22 cellular contexts compared by ENCODE assay signal in genomic region chr2:14297340-14297739, GRCh38.
DNase-seq lines count a peak whose midpoint lies in the region; ATAC-seq and TF ChIP-seq lines count a peak whose summit lies in the region.
"Had no signal": no experiment of that assay in that cellular context is flagged by ENCODE, and none has a peak within 500 bp of the region (broad histone marks: within the 10 kb centered on the region; RNA-seq: fewer than 3 reads in every experiment).

No MANE protein-coding gene starts in this region.

- H3K4me3 ChIP-seq in PC-3 (ENCODE audit: low read length) (no peak overlapping the region), esophagus squamous epithelium (no peak overlapping the region), WERI-Rb-1 (ENCODE audit: low read depth, low read length) (no peak overlapping the region)
- H3K4me3 ChIP-seq: lower lobe of right lung, transverse colon had no signal

- H3K4me1 ChIP-seq in PC-3 (ENCODE audit: insufficient read depth, low read length) (0 out of 2 replicates have a peak, but pooled peaks cover 6% of the 10 kb centered on the region), esophagus squamous epithelium (peaks cover 0 to 35% (median 0%) of the 10 kb centered on the region in 3 donors)
- H3K4me1 ChIP-seq: lower lobe of right lung had no signal

- no peak overlapping the region for H3K4me3 Mint-ChIP-seq in immature natural killer cell
- H3K4me3 Mint-ChIP-seq: activated T-cell treated with anti-CD3 and anti-CD28 coated beads, Interleukin-2, amount 50 U/mL, for 4 hours; B cell; brain; CD8-positive, alpha-beta T cell; IgD-negative memory B cell; natural killer cell; T-helper 1 cell treated with Interleukin-12 subunit alpha and Interleukin-12 subunit beta and Interleukin-4 antibody, amounts not matched to agents 30 μg/mL and 1 μg/mL, for 36 hours had no signal

- peak; percentile 48 for DNase-seq in DMS53 (lab: John Stamatoyannopoulos, UW)
- DNase-seq in LoVo (ENCODE audit: low spot score): peak; percentile 20
- peak; percentile 72 for DNase-seq in PC-3
- no peak for DNase-seq in esophagus squamous epithelium (lab: John Stamatoyannopoulos, UW)
- DNase-seq in NCI-H446 treated with DMSO at 0.1 percent for 48 hours (lab: John Stamatoyannopoulos, UW): no peak
- DNase-seq in immature natural killer cell: no peak
- no peak for DNase-seq in WERI-Rb-1
- DNase-seq in activated CD4-positive, CD25-positive, alpha-beta regulatory T cell treated with anti-CD3 and anti-CD28 coated beads, Interleukin-2, amount 50 U/mL, for 72 hours: no peak
- DNase-seq: activated naive CD4-positive, alpha-beta T cell treated with Interleukin-2 at 50 U/mL for 16 hours; activated T-cell treated with anti-CD3 and anti-CD28 coated beads, Interleukin-2, amount 50 U/mL, for 4 hours; CD8-positive, alpha-beta T cell; DMS 273 treated with DMSO at 0.1 percent for 48 hours; H7; lower lobe of right lung; natural killer cell; NCI-H1417 treated with DMSO at 0.1 percent for 48 hours; NCI-H2081; transverse colon had no signal

- 26 to 27% methylated on average over 2 of the region's 2 CpGs for WGBS in esophagus squamous epithelium, 2 donors

- H3K9ac ChIP-seq in PC-3 (ENCODE audit: low read length): no peak overlapping the region

- no peaks in the 10 kb centered on the region for H3K36me3 Mint-ChIP-seq in immature natural killer cell
- H3K36me3 Mint-ChIP-seq: brain; CD8-positive, alpha-beta T cell; IgD-negative memory B cell; natural killer cell had no signal

- H2AFZ ChIP-seq in PC-3 (ENCODE audit: low read length): no peak overlapping the region

- no peaks in the 10 kb centered on the region for H3K79me2 ChIP-seq in PC-3 (ENCODE audit: low read length)

- no peak overlapping the region for H3K27ac ChIP-seq in PC-3 (ENCODE audit: low read length)
- H3K27ac ChIP-seq in esophagus squamous epithelium: peak overlapping the region in 3 of 4 donors; percentile 5 to 72 (median 28)
- H3K27ac ChIP-seq in WERI-Rb-1: no peak overlapping the region
- H3K27ac ChIP-seq: lower lobe of right lung, transverse colon had no signal

- no peaks in the 10 kb centered on the region for H3F3A ChIP-seq in PC-3 (ENCODE audit: low read length, unreplicated experiment)

- H3K9me2 ChIP-seq in PC-3 (replicated peaks; ENCODE audit: low read length): no peaks in the 10 kb centered on the region

- H3K4me1 Mint-ChIP-seq in immature natural killer cell: no peaks in the 10 kb centered on the region
- H3K4me1 Mint-ChIP-seq: B cell, IgD-negative memory B cell, natural killer cell had no signal

- ATAC-seq in PC-3: no peak
- ATAC-seq: activated T-cell treated with anti-CD3 and anti-CD28 coated beads, Interleukin-2, amount 50 U/mL, for 4 hours; CD8-positive, alpha-beta T cell; lower lobe of right lung; natural killer cell had no signal

- TF ChIP-seq CTCF in PC-3 (conservative IDR thresholded peaks at IDR 0.05; ENCODE audit: low read depth, low read length): no peak
- TF ChIP-seq CTCF in esophagus squamous epithelium (IDR thresholded peaks at IDR 0.05): no peak
- no peak for TF ChIP-seq CTCF in WERI-Rb-1 (IDR thresholded peaks at IDR 0.05; ENCODE audit: low read depth, low read length)

- no peak overlapping the region for H3K4me2 ChIP-seq in PC-3 (ENCODE audit: low read length)

- H3K27me3 ChIP-seq in PC-3 (ENCODE audit: low read length) (no peaks in the 10 kb centered on the region), esophagus squamous epithelium (no peaks in the 10 kb centered on the region), WERI-Rb-1 (ENCODE audit: insufficient read depth, low read depth, severe bottlenecking) (no peaks in the 10 kb centered on the region)
- H3K27me3 ChIP-seq: transverse colon had no signal

- CTCF ChIA-PET in PC-3 (lab: Charles Lee): no interaction called here

- H3K9me3 Mint-ChIP-seq in immature natural killer cell: peaks cover 10 to 30% (median 12%) of the 10 kb centered on the region in 6 donors

- no peak overlapping the region for H3K27ac Mint-ChIP-seq in immature natural killer cell
- H3K27ac Mint-ChIP-seq: B cell; brain; CD8-positive, alpha-beta T cell; IgD-negative memory B cell; natural killer cell; T-helper 1 cell treated with Interleukin-12 subunit alpha and Interleukin-12 subunit beta and Interleukin-4 antibody, amounts not matched to agents 30 μg/mL and 1 μg/mL, for 36 hours had no signal

- H3K36me3 ChIP-seq in PC-3 (ENCODE audit: low read depth, low read length) (no peaks in the 10 kb centered on the region), esophagus squamous epithelium (no peaks in the 10 kb centered on the region), WERI-Rb-1 (no peaks in the 10 kb centered on the region)
- H3K36me3 ChIP-seq: lower lobe of right lung, transverse colon had no signal

- no peaks in the 10 kb centered on the region for H4K20me1 ChIP-seq in PC-3 (ENCODE audit: low read length)

- POLR2A ChIA-PET in PC-3 (lab: Charles Lee; ENCODE audit: unreplicated experiment): no interaction called here

- no peak for TF ChIP-seq POLR2A in esophagus squamous epithelium (IDR thresholded peaks at IDR 0.05)

- intact Hi-C loops in PC-3 (cut with micrococcal nuclease): no loop called here
- intact Hi-C loops in esophagus squamous epithelium (cut with DNase I): no loop called here

- BruUV-seq in PC-3 (replicated peaks; lab: Mats Ljungman, UMichigan): no TSS peak

- H3K27me3 Mint-ChIP-seq in immature natural killer cell (ENCODE audit: low read depth in 3 of 3): no peaks in the 10 kb centered on the region
- H3K27me3 Mint-ChIP-seq: B cell, IgD-negative memory B cell had no signal

- no peaks in the 10 kb centered on the region for H3K9me3 ChIP-seq in PC-3 (ENCODE audit: low read length)
- H3K9me3 ChIP-seq in esophagus squamous epithelium: no peaks in the 10 kb centered on the region
- no peaks in the 10 kb centered on the region for H3K9me3 ChIP-seq in WERI-Rb-1 (ENCODE audit: severe bottlenecking)
- H3K9me3 ChIP-seq: lower lobe of right lung, transverse colon had no signal

Comparison
In these comparisons a context has a peak if more than half of its experiments do, and no peak if none do; other contexts are left out.
1. DNase-seq: peak in DMS53 (single experiment), LoVo (single experiment) and PC-3 (single experiment); none in esophagus squamous epithelium (single experiment), NCI-H446 treated with DMSO at 0.1 percent for 48 hours (single experiment), immature natural killer cell (0 of 3), WERI-Rb-1 (single experiment) and activated CD4-positive, CD25-positive, alpha-beta regulatory T cell treated with anti-CD3 and anti-CD28 coated beads, Interleukin-2, amount 50 U/mL, for 72 hours (single experiment).
2. H3K27ac ChIP-seq: peak in esophagus squamous epithelium (3 of 4); none in PC-3 (single experiment) and WERI-Rb-1 (single experiment).